ENCODE assay signal across 11 cellular contexts in genomic region chr15:31128477-31128876, GRCh38. TPM values are rescaled to one million over a fixed set of nuclear protein-coding genes. Genes with fewer than 3 reads are reported as not detected.
DNase-seq lines count a peak whose midpoint lies in the region; ATAC-seq and TF ChIP-seq lines count a peak whose summit lies in the region.
"Had no signal": no experiment of that assay in that cellular context is flagged by ENCODE, and none has a peak within 500 bp of the region (broad histone marks: within the 10 kb centered on the region; RNA-seq: fewer than 3 reads in every experiment).

No MANE protein-coding gene starts in this region.

- H3K79me1 ChIP-seq in mesenchymal stem cell (replicated peaks; ENCODE audit: low read length, poor library complexity, severe bottlenecking): no peaks in the 10 kb centered on the region

- intact Hi-C loops in activated naive CD4-positive, alpha-beta T cell treated with anti-CD3 and anti-CD28 coated beads for 36 hours (cut with micrococcal nuclease): loop anchor here (5.0 kb wide), 5 partner anchors 46 to 466 kb away; no protein-coding TSS in a partner anchor

- H3K79me2 ChIP-seq in GM23338 (replicated peaks; ENCODE audit: insufficient read depth) (no peaks in the 10 kb centered on the region), OCI-LY3 (ENCODE audit: low read length) (no peaks in the 10 kb centered on the region)

- H3K23ac ChIP-seq in mesenchymal stem cell (ENCODE audit: low read length in 2 of 2): no peak overlapping the region

- WGBS in mesenchymal stem cell: 80% methylated on average over 6 of the region's 6 CpGs

- H3K4me1 ChIP-seq in GM23338 (ENCODE audit: insufficient read depth) (no peaks in the 10 kb centered on the region), OCI-LY3 (ENCODE audit: low read length) (peaks cover 11% of the 10 kb centered on the region), mesenchymal stem cell (ENCODE audit: control insufficient read depth, insufficient read depth, low read depth, low read length) (peaks cover 4% of the 10 kb centered on the region)

- H3K27me3 ChIP-seq in GM23338 (ENCODE audit: insufficient read depth) (no peaks in the 10 kb centered on the region), OCI-LY3 (ENCODE audit: low read depth, low read length) (no peaks in the 10 kb centered on the region), mesenchymal stem cell (ENCODE audit: control insufficient read depth in 1 of 2, insufficient read depth in 1 of 2, low read length in 2 of 2) (peaks cover 0 to 24% of the 10 kb centered on the region in 2 experiments)
- H3K27me3 ChIP-seq: BLaER1 treated with 17β-estradiol and CSF1 and Interleukin-3, amounts not matched to agents 10 nM and 100 nM had no signal

- H3K4me3 Mint-ChIP-seq in GM23338 (no peak overlapping the region), chondrocyte (ENCODE audit: unreplicated experiment) (no peak overlapping the region)
- H3K4me3 Mint-ChIP-seq in effector memory CD8-positive, alpha-beta T cell: no peak overlapping the region
- no peak overlapping the region for H3K4me3 Mint-ChIP-seq in activated naive CD4-positive, alpha-beta T cell treated with anti-CD3 and anti-CD28 coated beads for 36 hours
- H3K4me3 Mint-ChIP-seq: CD8-positive, alpha-beta T cell; H9 had no signal

- H3K27ac ChIP-seq in GM23338 (ENCODE audit: low read depth): no peak overlapping the region
- no peak overlapping the region for H3K27ac ChIP-seq in OCI-LY3 (ENCODE audit: low read length)
- no peak overlapping the region for H3K27ac ChIP-seq in mesenchymal stem cell (ENCODE audit: low read length, poor library complexity, severe bottlenecking)
- H3K27ac ChIP-seq: BLaER1 treated with 17β-estradiol and CSF1 and Interleukin-3, amounts not matched to agents 10 nM and 100 nM had no signal

- no peaks in the 10 kb centered on the region for H3K36me3 ChIP-seq in GM23338 (ENCODE audit: insufficient read depth)
- no peaks in the 10 kb centered on the region for H3K36me3 ChIP-seq in OCI-LY3 (replicated peaks; ENCODE audit: low read depth, low read length)
- H3K36me3 ChIP-seq in mesenchymal stem cell (ENCODE audit: control insufficient read depth in 1 of 2, insufficient read depth in 2 of 2, low read depth in 1 of 2, low read length in 2 of 2): no peaks in the 10 kb centered on the region
- H3K36me3 ChIP-seq: BLaER1 treated with 17β-estradiol and CSF1 and Interleukin-3, amounts not matched to agents 10 nM and 100 nM had no signal

- H3K4me3 ChIP-seq in GM23338 (no peak overlapping the region), OCI-LY3 (ENCODE audit: low read length) (peak overlapping the region; percentile 72; the same call in 1 of the 2 replicates), mesenchymal stem cell (ENCODE audit: insufficient read depth in 1 of 2, low read depth in 1 of 2, low read length in 2 of 2) (no peak overlapping the region)
- H3K4me3 ChIP-seq: BLaER1 treated with 17β-estradiol and CSF1 and Interleukin-3, amounts not matched to agents 10 nM and 100 nM had no signal

- H3F3A ChIP-seq in GM23338 (replicated peaks; ENCODE audit: low read depth): no peaks in the 10 kb centered on the region

- H3K9ac ChIP-seq in OCI-LY3 (ENCODE audit: low read length): no peak overlapping the region
- H3K9ac ChIP-seq in mesenchymal stem cell (ENCODE audit: low read length): no peak overlapping the region
- H3K9ac ChIP-seq: BLaER1 treated with 17β-estradiol and CSF1 and Interleukin-3, amounts not matched to agents 10 nM and 100 nM had no signal

- DNase-seq in GM23338 (ENCODE audit: low spot score): no peak
- DNase-seq in mesenchymal stem cell: no peak
- DNase-seq in chondrocyte (ENCODE audit: low spot score): no peak
- DNase-seq in effector memory CD8-positive, alpha-beta T cell: no peak
- DNase-seq in activated naive CD4-positive, alpha-beta T cell treated with anti-CD3 and anti-CD28 coated beads for 36 hours: no peak
- DNase-seq: Calu3, GOT3 had no signal

- H4K8ac ChIP-seq in mesenchymal stem cell (ENCODE audit: low read length): no peak overlapping the region

- TF ChIP-seq CTCF in GM23338 (conservative IDR thresholded peaks at IDR 0.05; ENCODE audit: low read depth in 2 of 2): no peak
- TF ChIP-seq CTCF in OCI-LY3 (IDR thresholded peaks at IDR 0.05; ENCODE audit: low read depth, low read length): no peak
- TF ChIP-seq CTCF in chondrocyte (IDR thresholded peaks at IDR 0.05): no peak

- H3K9me3 Mint-ChIP-seq in GM23338 (peaks cover 11% of the 10 kb centered on the region), chondrocyte (ENCODE audit: low read depth) (no peaks in the 10 kb centered on the region)
- H3K9me3 Mint-ChIP-seq in effector memory CD8-positive, alpha-beta T cell: no peaks in the 10 kb centered on the region
- H3K9me3 Mint-ChIP-seq in activated naive CD4-positive, alpha-beta T cell treated with anti-CD3 and anti-CD28 coated beads for 36 hours: no peaks in the 10 kb centered on the region
- H3K9me3 Mint-ChIP-seq: CD8-positive, alpha-beta T cell had no signal

- H2BK120ac ChIP-seq in mesenchymal stem cell (ENCODE audit: low read depth, low read length): no peak overlapping the region

- H3K4me2 ChIP-seq in GM23338 (no peak overlapping the region), OCI-LY3 (ENCODE audit: low read length) (peak overlapping the region; percentile 95), mesenchymal stem cell (ENCODE audit: low read length, poor library complexity, severe bottlenecking) (no peak overlapping the region)

- no peak overlapping the region for H3K4ac ChIP-seq in mesenchymal stem cell (ENCODE audit: low read depth in 1 of 2, low read length in 2 of 2)

- peak overlapping the region; percentile 11; the same call in 1 of the 2 replicates for H2AFZ ChIP-seq in GM23338
- no peak overlapping the region for H2AFZ ChIP-seq in OCI-LY3 (ENCODE audit: low read depth, low read length)
- no peak overlapping the region for H2AFZ ChIP-seq in mesenchymal stem cell (ENCODE audit: low read depth, low read length)

- H2BK5ac ChIP-seq in mesenchymal stem cell (ENCODE audit: low read depth, low read length, poor library complexity, severe bottlenecking): no peak overlapping the region

- peaks cover 4% of the 10 kb centered on the region; the same call in 2 of the 3 replicates for H3K36me3 Mint-ChIP-seq in GM23338 (ENCODE audit: low read depth)
- H3K36me3 Mint-ChIP-seq in chondrocyte (ENCODE audit: low read depth): no peaks in the 10 kb centered on the region
- peaks cover 3% of the 10 kb centered on the region for H3K36me3 Mint-ChIP-seq in effector memory CD8-positive, alpha-beta T cell (ENCODE audit: insufficient read depth)
- H3K36me3 Mint-ChIP-seq in activated naive CD4-positive, alpha-beta T cell treated with anti-CD3 and anti-CD28 coated beads for 36 hours (ENCODE audit: low read depth): no peaks in the 10 kb centered on the region
- H3K36me3 Mint-ChIP-seq: CD8-positive, alpha-beta T cell had no signal

- H3K9me2 ChIP-seq in GM23338 (ENCODE audit: insufficient read depth): no peaks in the 10 kb centered on the region; the same call in 1 of the 2 replicates

- H3K14ac ChIP-seq in mesenchymal stem cell (ENCODE audit: low read length in 2 of 2): no peak overlapping the region

- H4K20me1 ChIP-seq in GM23338 (replicated peaks; ENCODE audit: insufficient read depth) (no peaks in the 10 kb centered on the region), OCI-LY3 (ENCODE audit: insufficient read depth, low read length) (no peaks in the 10 kb centered on the region)
- H4K20me1 ChIP-seq: BLaER1 treated with 17β-estradiol and CSF1 and Interleukin-3, amounts not matched to agents 10 nM and 100 nM had no signal

- H3K9me3 ChIP-seq in OCI-LY3 (ENCODE audit: insufficient read depth, low read length): no peaks in the 10 kb centered on the region
- no peaks in the 10 kb centered on the region for H3K9me3 ChIP-seq in mesenchymal stem cell (ENCODE audit: control insufficient read depth, low read length)

- no peak for ATAC-seq in GM23338
- no peak for ATAC-seq in effector memory CD8-positive, alpha-beta T cell (replicated peaks)

- H4K91ac ChIP-seq in mesenchymal stem cell (ENCODE audit: low read length): no peak overlapping the region

- H3K27ac Mint-ChIP-seq in GM23338 (no peak overlapping the region), chondrocyte (ENCODE audit: unreplicated experiment) (no peak overlapping the region)
- no peak overlapping the region for H3K27ac Mint-ChIP-seq in effector memory CD8-positive, alpha-beta T cell
- no peak overlapping the region for H3K27ac Mint-ChIP-seq in activated naive CD4-positive, alpha-beta T cell treated with anti-CD3 and anti-CD28 coated beads for 36 hours
- H3K27ac Mint-ChIP-seq: CD8-positive, alpha-beta T cell; H9 had no signal

- no peak overlapping the region for H2BK15ac ChIP-seq in mesenchymal stem cell (ENCODE audit: low read depth, poor library complexity, severe bottlenecking)

- no peak overlapping the region for H3K18ac ChIP-seq in mesenchymal stem cell (ENCODE audit: low read depth in 1 of 2, low read length in 2 of 2)

- H2AK5ac ChIP-seq in mesenchymal stem cell (ENCODE audit: low read length, severe bottlenecking): peak overlapping the region; percentile 15

- H2BK12ac ChIP-seq in mesenchymal stem cell (ENCODE audit: low read length in 2 of 2): no peak overlapping the region

- CTCF ChIA-PET in activated naive CD4-positive, alpha-beta T cell treated with anti-CD3 and anti-CD28 coated beads for 36 hours (lab: Charles Lee): interaction anchor here (0.6 to 3.5 kb wide), 28 partner anchors 10 to 362 kb away, joined by 3 to 14 read pairs (median 5); partner anchors contain the start of genes FAN1 and TRPM1

- H3K4me1 Mint-ChIP-seq in GM23338 (no peaks in the 10 kb centered on the region), chondrocyte (ENCODE audit: low read depth) (peaks cover 4% of the 10 kb centered on the region)
- H3K4me1 Mint-ChIP-seq in effector memory CD8-positive, alpha-beta T cell (ENCODE audit: low read depth in 2 of 2): peaks cover 1 to 13% of the 10 kb centered on the region in 2 donors
- H3K4me1 Mint-ChIP-seq in activated naive CD4-positive, alpha-beta T cell treated with anti-CD3 and anti-CD28 coated beads for 36 hours (ENCODE audit: low read depth): no peaks in the 10 kb centered on the region

- peaks cover 13% of the 10 kb centered on the region for H3K27me3 Mint-ChIP-seq in GM23338 (ENCODE audit: insufficient read depth, low read depth, poor library complexity)
- no peaks in the 10 kb centered on the region for H3K27me3 Mint-ChIP-seq in chondrocyte (ENCODE audit: low read depth)
- peaks cover 0 to 10% of the 10 kb centered on the region in 2 donors for H3K27me3 Mint-ChIP-seq in effector memory CD8-positive, alpha-beta T cell
- H3K27me3 Mint-ChIP-seq in activated naive CD4-positive, alpha-beta T cell treated with anti-CD3 and anti-CD28 coated beads for 36 hours (ENCODE audit: low read depth): no peaks in the 10 kb centered on the region

RNA-seq across cellular contexts. Expression of gene TRPM1, which starts 27.0 kb away (rescaled TPM):
- not detected in 2 replicates for total RNA-seq in GM23338 (2014; rRNA removed; shearing (Covaris generic))
- 0.17 and 0.19 TPM in 2 replicates for polyA plus RNA-seq in GM23338 (2016; fragmentation: Nextera tagmentation; extraction: Ambion mirVana)
- polyA plus RNA-seq in mesenchymal stem cell (2013, experiment 1 of 2): not detected
- polyA plus RNA-seq in mesenchymal stem cell (2013, experiment 2 of 2): not detected
- not detected in 3 replicates for total RNA-seq in chondrocyte
- total RNA-seq in activated naive CD4-positive, alpha-beta T cell treated with anti-CD3 and anti-CD28 coated beads for 36 hours: not detected
- total RNA-seq: Calu3; CD8-positive, alpha-beta T cell; H9 had no signal
